33 cellular contexts compared by ENCODE assay signal in the genomic region with DNA sequence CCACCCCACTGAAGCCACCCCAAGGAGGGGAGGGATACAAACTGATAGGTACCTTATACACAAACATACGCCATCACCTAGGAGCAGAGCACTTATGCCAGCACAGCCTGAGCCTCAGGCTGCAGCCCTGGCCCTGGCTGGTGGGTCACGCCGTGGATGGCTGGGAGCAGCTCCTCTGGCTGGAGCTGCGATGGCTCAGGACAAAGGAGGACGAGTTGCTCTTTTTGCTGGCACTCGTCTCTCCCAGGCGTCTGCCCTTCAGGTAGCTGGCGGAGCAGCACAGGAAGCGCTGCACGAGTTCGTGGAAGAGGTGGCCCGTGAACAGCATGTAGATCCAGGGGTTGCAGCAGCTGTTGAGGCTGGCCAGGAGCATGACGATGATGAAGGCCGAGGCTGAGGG. TPM values are rescaled to one million over a fixed set of nuclear protein-coding genes. Genes with fewer than 3 reads are reported as not detected.
"Had no signal": no experiment of that assay in that cellular context is flagged by ENCODE, and none has a peak within 500 bp of the region (broad histone marks: within the 10 kb centered on the region; RNA-seq: fewer than 3 reads in every experiment).

No MANE protein-coding gene starts in this region.

- H3K4me1 ChIP-seq: left ventricle myocardium inferior, lower lobe of right lung, parathyroid adenoma, right atrium auricular region, right lobe of liver, tibial nerve, upper lobe of left lung, vagina had no signal

- H3K27me3 ChIP-seq: heart right ventricle, hepatocyte, right atrium auricular region, right lobe of liver, tibial nerve, upper lobe of left lung, vagina had no signal

- H3K27me3 Mint-ChIP-seq: stimulated activated memory B cell treated with anti-CD40 and anti-IgM and Interleukin-4, amounts not matched to agents 10 μg/mL and 1 μg/mL and 100 μg/mL, for 72 hours; stimulated activated naive CD8-positive, alpha-beta T cell treated with anti-CD3 and anti-CD28 coated beads, Interleukin-15, amount 100 ng/mL, for 72 hours had no signal

- H3K4me3 Mint-ChIP-seq: mesothelial cell of epicardium; naive thymus-derived CD4-positive, alpha-beta T cell; nephron progenitor cell; stimulated activated memory B cell treated with anti-CD40 and anti-IgM and Interleukin-4, amounts not matched to agents 10 μg/mL and 1 μg/mL and 100 μg/mL, for 72 hours; stimulated activated naive CD8-positive, alpha-beta T cell treated with anti-CD3 and anti-CD28 coated beads, Interleukin-15, amount 100 ng/mL, for 72 hours had no signal

- H3K27ac ChIP-seq: heart right ventricle, hepatocyte, left ventricle myocardium inferior, lower lobe of right lung, parathyroid adenoma, right atrium auricular region, right lobe of liver, tibial nerve, upper lobe of left lung, vagina had no signal

- H3K9me3 Mint-ChIP-seq: mesothelial cell of epicardium; naive thymus-derived CD4-positive, alpha-beta T cell; stimulated activated memory B cell treated with anti-CD40 and anti-IgM and Interleukin-4, amounts not matched to agents 10 μg/mL and 1 μg/mL and 100 μg/mL, for 72 hours; stimulated activated naive CD8-positive, alpha-beta T cell treated with anti-CD3 and anti-CD28 coated beads, Interleukin-15, amount 100 ng/mL, for 72 hours had no signal

- H3K4me1 Mint-ChIP-seq: mesothelial cell of epicardium; naive thymus-derived CD4-positive, alpha-beta T cell; stimulated activated memory B cell treated with anti-CD40 and anti-IgM and Interleukin-4, amounts not matched to agents 10 μg/mL and 1 μg/mL and 100 μg/mL, for 72 hours; stimulated activated naive CD8-positive, alpha-beta T cell treated with anti-CD3 and anti-CD28 coated beads, Interleukin-15, amount 100 ng/mL, for 72 hours had no signal

- H3K36me3 Mint-ChIP-seq: naive thymus-derived CD4-positive, alpha-beta T cell; stimulated activated memory B cell treated with anti-CD40 and anti-IgM and Interleukin-4, amounts not matched to agents 10 μg/mL and 1 μg/mL and 100 μg/mL, for 72 hours had no signal

- H3K4me2 ChIP-seq: hepatocyte, smooth muscle cell had no signal

- H3K79me2 ChIP-seq: hepatocyte, parathyroid adenoma had no signal

- H3K36me3 ChIP-seq: heart right ventricle, left ventricle myocardium inferior, lower lobe of right lung, right atrium auricular region, right lobe of liver, tibial nerve, upper lobe of left lung, vagina had no signal

- H3K9ac ChIP-seq: parathyroid adenoma had no signal

- H2AFZ ChIP-seq: hepatocyte, parathyroid adenoma had no signal

- DNase-seq: heart right ventricle; islet precursor cell; left ventricle myocardium inferior; lower lobe of right lung; mammary epithelial cell; mesenchymal stem cell; mucosa of descending colon; naive thymus-derived CD4-positive, alpha-beta T cell; nephron progenitor cell; nucleus accumbens; right lobe of liver; stimulated activated CD4-positive, alpha-beta T cell treated with anti-CD3 and anti-CD28 coated beads, Interleukin-1b, Interleukin-23, amount 100 ng/mL, for 48 hours; stimulated activated CD4-positive, alpha-beta T cell treated with anti-CD3 and anti-CD28 coated beads, Interleukin-2, amount 100 ng/mL, for 48 hours; stimulated activated CD4-positive, alpha-beta T cell treated with anti-CD3 and anti-CD28 coated beads, Interleukin-4, amount 100 ng/mL, for 4 hours; stimulated activated CD8-positive, alpha-beta memory T cell treated with anti-CD3 and anti-CD28 coated beads, Interleukin-4, amount 100 ng/mL, for 48 hours; stimulated activated naive CD4-positive, alpha-beta T cell treated with Interleukin-2 at 50 U/mL for 16 hours; stimulated activated naive CD8-positive, alpha-beta T cell treated with anti-CD3 and anti-CD28 coated beads, Interleukin-15, amount 100 ng/mL, for 72 hours; substantia nigra; upper lobe of left lung had no signal

- H3K27ac Mint-ChIP-seq: mesothelial cell of epicardium; naive thymus-derived CD4-positive, alpha-beta T cell; nephron progenitor cell; progenitor cell of endocrine pancreas; stimulated activated memory B cell treated with anti-CD40 and anti-IgM and Interleukin-4, amounts not matched to agents 10 μg/mL and 1 μg/mL and 100 μg/mL, for 72 hours; stimulated activated naive CD8-positive, alpha-beta T cell treated with anti-CD3 and anti-CD28 coated beads, Interleukin-15, amount 100 ng/mL, for 72 hours had no signal

- H3K9me3 ChIP-seq: heart right ventricle, left ventricle myocardium inferior, lower lobe of right lung, mucosa of descending colon, right atrium auricular region, right lobe of liver, tibial nerve, upper lobe of left lung, vagina had no signal

- H3K4me3 ChIP-seq: heart right ventricle, hepatocyte, left ventricle myocardium inferior, lower lobe of right lung, mucosa of descending colon, right atrium auricular region, right lobe of liver, smooth muscle cell, tibial nerve, upper lobe of left lung, vagina had no signal

RNA-seq across cellular contexts. Expression of gene OXTR, which starts 16.6 kb away (rescaled TPM):
- polyA plus RNA-seq: naive thymus-derived CD4-positive, alpha-beta T cell had no signal

RNA-seq across cellular contexts. Expression of gene CAV3, which starts 19.2 kb away (rescaled TPM):
- total RNA-seq: hepatocyte; kidney epithelial cell; lower lobe of right lung; mammary epithelial cell; mesothelial cell of epicardium; mucosa of descending colon; naive thymus-derived CD4-positive, alpha-beta T cell; osteocyte; progenitor cell of endocrine pancreas; pulmonary artery endothelial cell; renal cortical epithelial cell; right lobe of liver; smooth muscle cell; temporal lobe; vagina had no signal
- polyA plus RNA-seq: hepatocyte; mammary epithelial cell; naive thymus-derived CD4-positive, alpha-beta T cell; smooth muscle cell had no signal
